Comparison of ENCODE assay signal across 14 cellular contexts in genomic region chr6:132020138-132020551, GRCh38.
DNase-seq lines count a peak whose midpoint lies in the region; ATAC-seq, FAIRE-seq and TF ChIP-seq lines count a peak whose summit lies in the region.
"Had no signal": no experiment of that assay in that cellular context is flagged by ENCODE, and none has a peak within 500 bp of the region (broad histone marks: within the 10 kb centered on the region; RNA-seq: fewer than 3 reads in every experiment).

No MANE protein-coding gene starts in this region.

- ATAC-seq in GM23338 (0 out of 3 replicates have a peak, but pooled peaks have one; percentile 30), HepG2 (no peak; the same call in 2 of the 3 replicates)
- ATAC-seq in activated naive CD4-positive, alpha-beta T cell treated with anti-CD3 and anti-CD28 coated beads, Interleukin-2, amount 50 U/mL, for 72 hours = no peak
- ATAC-seq: GM12878 had no signal

- H3K9ac ChIP-seq in HepG2 (ENCODE audit: insufficient read depth, low read depth, low read length) (0 out of 2 replicates have a peak overlapping the region, but pooled peaks have one; percentile 21), skeletal muscle tissue (ENCODE audit: low read depth in 1 of 3, low read length in 3 of 3) (no peak overlapping the region)

- H3K27ac ChIP-seq in GM23338 (ENCODE audit: low read depth) (no peak overlapping the region), HepG2 (ENCODE audit: extremely low read length, insufficient read depth, low read length) (peak overlapping the region; percentile 25), skeletal muscle tissue (ENCODE audit: low read depth, low read length) (peak overlapping the region; percentile 62)

- H3K36me3 ChIP-seq in GM23338 (ENCODE audit: insufficient read depth) (no peaks in the 10 kb centered on the region), bronchial epithelial cell (ENCODE audit: control insufficient read depth, insufficient read depth, low read length) (no peaks in the 10 kb centered on the region), HepG2 (replicated peaks in 1 of 2; ENCODE audit: control insufficient read depth in 1 of 2, insufficient read depth in 2 of 2, low read length in 2 of 2) (no peaks in the 10 kb centered on the region), skeletal muscle tissue (ENCODE audit: control insufficient read depth in 3 of 3, insufficient read depth in 3 of 3, low read length in 3 of 3) (no peaks in the 10 kb centered on the region)

- no peaks in the 10 kb centered on the region for H4K20me1 ChIP-seq in GM23338 (replicated peaks; ENCODE audit: insufficient read depth)
- H4K20me1 ChIP-seq in HepG2 (ENCODE audit: insufficient read depth, low read length) = no peaks in the 10 kb centered on the region

- FAIRE-seq in bronchial epithelial cell (lab: Jason Lieb, UNC) (no peak), HepG2 (lab: Jason Lieb, UNC) (no peak)
- FAIRE-seq: GM12878 had no signal

- TF ChIP-seq POLR2A in HepG2 (IDR thresholded peaks at IDR 0.05; ENCODE audit: insufficient read depth in 1 of 2, low read depth in 2 of 2, low read length in 2 of 2) = no peak

- H3K4me2 ChIP-seq in GM23338 (no peak overlapping the region), HepG2 (ENCODE audit: low read depth, low read length) (peak overlapping the region; percentile 40; the same call in 1 of the 2 replicates)

- TF ChIP-seq CTCF in GM23338 (conservative IDR thresholded peaks at IDR 0.05; ENCODE audit: low read depth in 2 of 2) (no peak), bronchial epithelial cell (IDR thresholded peaks at IDR 0.05; ENCODE audit: insufficient read depth, low read length, severe bottlenecking) (no peak), HepG2 (CRISPR knock-in tag; IDR thresholded peaks at IDR 0.05) (no peak)

- 75% methylated on average over 6 of the region's 6 CpGs for WGBS in HepG2 (ENCODE audit: low lambda C conversion rate)

- H3K4me1 Mint-ChIP-seq in GM23338 = peaks cover 6% of the 10 kb centered on the region; the same call in 2 of the 3 replicates
- H3K4me1 Mint-ChIP-seq: CD4-positive, alpha-beta memory T cell had no signal

- in situ Hi-C loops in HepG2 (cut with HindIII; ENCODE audit: extremely low pct_ligation_motif_present, low pct_unique_long_range_greater_than_20kb) = loop anchor here (5.0 kb wide), 2 partner anchors 38 to 68 kb away; partner anchors contain the start of gene CCN2

- H3F3A ChIP-seq in GM23338 (replicated peaks; ENCODE audit: low read depth) = no peaks in the 10 kb centered on the region

- CTCF ChIA-PET in HepG2 (lab: Yijun Ruan, JAX; ENCODE audit: low intra/inter-chr PET ratio, low total read pairs) = no interaction called here

- TF ChIP-seq EP300 in HepG2 (IDR thresholded peaks at IDR 0.05; ENCODE audit: low read depth in 2 of 2, low read length in 2 of 2) (no peak), HepG2 (CRISPR knock-in tag; IDR thresholded peaks at IDR 0.05; ENCODE audit: borderline replicate concordance) (no peak)

- POLR2A ChIA-PET in HepG2 (lab: Yijun Ruan, JAX) = interaction anchor here (1.1 to 3.1 kb wide), 2 partner anchors 61 to 69 kb away, joined by 3 to 20 read pairs; partner anchors contain the start of gene CCN2

- no peak overlapping the region for H3K4me3 Mint-ChIP-seq in GM23338
- H3K4me3 Mint-ChIP-seq: CD4-positive, alpha-beta memory T cell; stimulated activated naive CD8-positive, alpha-beta T cell treated with anti-CD3 and anti-CD28 coated beads, Interleukin-15, Interleukin-2, amounts not matched to agents 100 ng/mL and 50 ng/mL, for 24 hours; T-helper 2 cell treated with Interferon-gamma antibody and Interleukin-4, amounts not matched to agents 5 μg/mL and 100 μg/mL, for 36 hours had no signal

- H3K27me3 ChIP-seq in GM23338 (ENCODE audit: insufficient read depth) = no peaks in the 10 kb centered on the region
- H3K27me3 ChIP-seq in bronchial epithelial cell (ENCODE audit: control insufficient read depth, insufficient read depth, low read length) = no peaks in the 10 kb centered on the region
- H3K27me3 ChIP-seq in HepG2 (ENCODE audit: control insufficient read depth in 1 of 2, insufficient read depth in 2 of 2, low read length in 2 of 2) = no peaks in the 10 kb centered on the region
- H3K27me3 ChIP-seq in skeletal muscle tissue (ENCODE audit: control insufficient read depth in 3 of 3, insufficient read depth in 3 of 3, low read length in 3 of 3) = no peaks in the 10 kb centered on the region

- intact Hi-C loops in HepG2 (cut with micrococcal nuclease; ENCODE audit: unreplicated experiment) = loop anchor here (5.0 kb wide), 2 partner anchors 83 to 142 kb away; no protein-coding TSS in a partner anchor

- H2AFZ ChIP-seq in GM23338 (no peak overlapping the region), HepG2 (ENCODE audit: low read length) (peak overlapping the region; percentile 74)

- DNase-seq in GM23338 (ENCODE audit: low spot score) = no peak
- peak; percentile 18 for DNase-seq in bronchial epithelial cell (ENCODE audit: low read depth)
- no peak for DNase-seq in HepG2 (ENCODE audit: low spot score)
- no peak for DNase-seq in activated naive CD4-positive, alpha-beta T cell treated with anti-CD3 and anti-CD28 coated beads, Interleukin-2, amount 50 U/mL, for 72 hours (ENCODE audit: low spot score in 2 of 2)
- DNase-seq in COLO829 (ENCODE audit: low spot score) = no peak
- DNase-seq in activated CD4-positive, alpha-beta T cell treated with anti-CD3 and anti-CD28 coated beads, Interleukin-2, amount 50 U/mL, for 48 hours = no peak
- DNase-seq in activated T-cell treated with anti-CD3 and anti-CD28 coated beads, Interleukin-2, amount 50 U/mL, for 48 hours = no peak
- DNase-seq: CD4-positive, alpha-beta memory T cell; KBM-7; NCI-H526 had no signal

- peaks cover 9% of the 10 kb centered on the region for H3K4me1 ChIP-seq in GM23338 (ENCODE audit: insufficient read depth)
- peaks cover 44% of the 10 kb centered on the region for H3K4me1 ChIP-seq in HepG2 (ENCODE audit: insufficient read depth, low read length)
- H3K4me1 ChIP-seq in skeletal muscle tissue (ENCODE audit: control insufficient read depth in 3 of 3, insufficient read depth in 3 of 3, low read length in 3 of 3) = peaks cover 0 to 3% (median 0%) of the 10 kb centered on the region in 3 donors

- no peak overlapping the region for H3K27ac Mint-ChIP-seq in GM23338
- no peak overlapping the region for H3K27ac Mint-ChIP-seq in activated naive CD4-positive, alpha-beta T cell treated with anti-CD3 and anti-CD28 coated beads, Interleukin-2, amount 50 U/mL, for 72 hours
- H3K27ac Mint-ChIP-seq: CD4-positive, alpha-beta memory T cell; stimulated activated naive CD8-positive, alpha-beta T cell treated with anti-CD3 and anti-CD28 coated beads, Interleukin-15, Interleukin-2, amounts not matched to agents 100 ng/mL and 50 ng/mL, for 24 hours; T-helper 2 cell treated with Interferon-gamma antibody and Interleukin-4, amounts not matched to agents 5 μg/mL and 100 μg/mL, for 36 hours had no signal

- H3K4me3 ChIP-seq in GM23338 (no peak overlapping the region), bronchial epithelial cell (ENCODE audit: low read depth, low read length) (no peak overlapping the region), HepG2 (replicated peaks in 1 of 3; ENCODE audit: insufficient read depth in 1 of 3, low read depth in 2 of 3, low read length in 3 of 3) (no peak overlapping the region), skeletal muscle tissue (ENCODE audit: low read length in 3 of 3) (no peak overlapping the region)
- H3K4me3 ChIP-seq: GM12878 had no signal

- no peaks in the 10 kb centered on the region for H3K36me3 Mint-ChIP-seq in GM23338 (ENCODE audit: low read depth)
- no peaks in the 10 kb centered on the region for H3K36me3 Mint-ChIP-seq in activated naive CD4-positive, alpha-beta T cell treated with anti-CD3 and anti-CD28 coated beads, Interleukin-2, amount 50 U/mL, for 72 hours
- H3K36me3 Mint-ChIP-seq: CD4-positive, alpha-beta memory T cell had no signal

- BruUV-seq in HepG2 (replicated peaks; lab: Mats Ljungman, UMichigan) = no TSS peak

- H3K9me3 Mint-ChIP-seq in GM23338 = no peaks in the 10 kb centered on the region; the same call in 2 of the 3 replicates
- no peaks in the 10 kb centered on the region for H3K9me3 Mint-ChIP-seq in activated naive CD4-positive, alpha-beta T cell treated with anti-CD3 and anti-CD28 coated beads, Interleukin-2, amount 50 U/mL, for 72 hours
- H3K9me3 Mint-ChIP-seq: stimulated activated naive CD8-positive, alpha-beta T cell treated with anti-CD3 and anti-CD28 coated beads, Interleukin-15, Interleukin-2, amounts not matched to agents 100 ng/mL and 50 ng/mL, for 24 hours; T-helper 2 cell treated with Interferon-gamma antibody and Interleukin-4, amounts not matched to agents 5 μg/mL and 100 μg/mL, for 36 hours had no signal

- no peaks in the 10 kb centered on the region for H3K9me2 ChIP-seq in GM23338 (ENCODE audit: insufficient read depth)

- no peak for TF ChIP-seq RAD21 in HepG2 (CRISPR knock-in tag; IDR thresholded peaks at IDR 0.05)

- no peaks in the 10 kb centered on the region for H3K27me3 Mint-ChIP-seq in GM23338 (ENCODE audit: insufficient read depth, low read depth, poor library complexity)

- H3K9me3 ChIP-seq in HepG2 (ENCODE audit: low read length) (no peaks in the 10 kb centered on the region), skeletal muscle tissue (ENCODE audit: control insufficient read depth in 3 of 3, low read length in 3 of 3) (no peaks in the 10 kb centered on the region)

- H3K79me2 ChIP-seq in GM23338 (replicated peaks; ENCODE audit: insufficient read depth) = no peaks in the 10 kb centered on the region
- no peaks in the 10 kb centered on the region for H3K79me2 ChIP-seq in HepG2 (ENCODE audit: insufficient read depth, low read length)

TF ChIP-seq in GM23338, 12 proteins besides CTCF, POLR2A, EP300 and RAD21:
- no peak for TF ChIP-seq POLR2AphosphoS5 (IDR thresholded peaks at IDR 0.05; ENCODE audit: low read depth)
- no peak for TF ChIP-seq JUNB (IDR thresholded peaks at IDR 0.05; ENCODE audit: unreplicated experiment)
- TF ChIP-seq ZNF114 (CRISPR knock-in tag; IDR thresholded peaks at IDR 0.05) = no peak

TF ChIP-seq in HepG2, 621 proteins besides CTCF, POLR2A, EP300 and RAD21 (continues in another document):
- no peak for TF ChIP-seq SMARCC2 (IDR thresholded peaks at IDR 0.05)
- TF ChIP-seq, protein P1, sequence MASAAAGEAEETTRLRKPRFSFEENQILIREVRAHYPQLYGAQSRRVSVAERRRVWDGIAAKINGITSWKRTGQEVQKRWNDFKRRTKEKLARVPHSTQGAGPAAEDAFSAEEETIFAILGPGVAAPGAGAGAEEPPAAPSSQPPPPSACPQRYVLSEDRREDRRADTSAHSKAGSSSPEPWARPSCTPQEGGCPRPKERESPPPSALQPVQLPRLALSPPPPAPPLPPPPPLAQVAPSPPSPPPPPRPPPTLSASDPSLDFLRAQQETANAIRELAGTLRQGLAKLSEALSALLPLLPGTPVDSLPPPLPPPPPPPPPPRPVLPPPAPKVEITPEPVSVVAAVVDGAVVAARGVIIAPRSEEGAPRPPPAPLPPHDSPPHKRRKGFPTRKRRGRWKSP (CRISPR knock-in tag; IDR thresholded peaks at IDR 0.05) = 0 out of 2 replicates have a peak, but pooled peaks have one; percentile 18
- TF ChIP-seq LCORL (IDR thresholded peaks at IDR 0.05) = no peak
- no peak for TF ChIP-seq LCORL (CRISPR knock-in tag; IDR thresholded peaks at IDR 0.05)
- peak in 1 of 2 experiments; percentile 3; a peak in 1 of 4 replicates for TF ChIP-seq KLF16 (CRISPR knock-in tag; IDR thresholded peaks at IDR 0.05)
- TF ChIP-seq CCDC6 (CRISPR knock-in tag; IDR thresholded peaks at IDR 0.05) = 0 out of 2 replicates have a peak, but pooled peaks have one; percentile 10
